Comparison of ENCODE assay signal across 19 cellular contexts in the genomic region with DNA sequence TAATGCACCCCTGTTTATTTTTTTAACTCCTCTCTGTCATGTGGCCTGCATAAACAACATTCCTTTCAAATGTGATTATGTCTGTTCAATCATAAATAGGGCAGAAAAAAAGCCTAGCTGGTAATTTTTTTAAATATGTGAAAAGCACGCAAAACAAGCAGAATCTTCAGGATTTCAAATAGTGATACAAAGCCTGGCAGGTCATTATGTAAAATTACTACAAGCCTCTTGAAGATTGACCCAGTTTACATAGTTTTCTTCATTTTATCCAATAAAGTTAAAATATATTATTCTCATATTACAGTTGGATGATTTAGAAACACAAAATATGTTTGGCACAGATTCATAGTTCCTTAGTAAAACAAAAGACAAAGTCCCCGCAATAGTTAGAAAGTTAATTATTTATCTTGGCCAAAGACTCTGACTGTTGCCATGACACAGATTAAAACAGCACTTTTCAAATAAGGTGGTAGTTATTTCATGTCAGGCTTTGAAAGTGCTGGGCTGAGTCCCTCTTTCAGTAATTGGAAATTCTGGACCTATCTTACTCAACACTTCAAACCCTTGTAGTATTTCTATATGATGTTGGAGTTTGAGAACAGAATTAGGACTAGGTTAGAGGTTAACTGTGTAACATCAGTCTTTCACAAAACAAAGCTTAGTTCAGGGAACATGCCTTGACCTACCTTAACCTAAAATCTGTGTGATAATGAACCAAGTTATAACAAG.
DNase-seq lines count a peak whose midpoint lies in the region; ATAC-seq and TF ChIP-seq lines count a peak whose summit lies in the region.
"Had no signal": no experiment of that assay in that cellular context is flagged by ENCODE, and none has a peak within 500 bp of the region (broad histone marks: within the 10 kb centered on the region; RNA-seq: fewer than 3 reads in every experiment).

No MANE protein-coding gene starts in this region.

- no peaks in the 10 kb centered on the region for H3K9me3 ChIP-seq in hepatocyte (ENCODE audit: low read depth)
- H3K9me3 ChIP-seq: esophagus muscularis mucosa, testis had no signal

- H3K4me3 ChIP-seq in hepatocyte = no peak overlapping the region
- H3K4me3 ChIP-seq: esophagus muscularis mucosa, testis had no signal

- peak overlapping the region in 1 of 3 experiments; percentile 3 for H3K4me3 Mint-ChIP-seq in nephron
- H3K4me3 Mint-ChIP-seq: activated naive CD8-positive, alpha-beta T cell treated with anti-CD3 and anti-CD28 coated beads, Interleukin-2, amount 50 U/mL, for 24 hours; memory B cell; natural killer cell treated with Interleukin-12 subunit alpha and Interleukin-12 subunit beta and Interleukin-15 and Interleukin-18, amount 100 ng/mL, for 72 hours had no signal

- in situ Hi-C loops in Caki2 (cut with HindIII; ENCODE audit: low pct_unique_long_range_greater_than_20kb, low sequenced_read_pairs) = no loop called here

- no peaks in the 10 kb centered on the region for H3K36me3 ChIP-seq in hepatocyte (replicated peaks; ENCODE audit: insufficient read depth, low read depth)
- H3K36me3 ChIP-seq: esophagus muscularis mucosa had no signal

- no peak overlapping the region for H2AFZ ChIP-seq in hepatocyte

- peak overlapping the region; percentile 68 to 84 (median 72) for H3K27ac Mint-ChIP-seq in nephron
- H3K27ac Mint-ChIP-seq: activated naive CD8-positive, alpha-beta T cell treated with anti-CD3 and anti-CD28 coated beads, Interleukin-2, amount 50 U/mL, for 24 hours; memory B cell; natural killer cell treated with Interleukin-12 subunit alpha and Interleukin-12 subunit beta and Interleukin-15 and Interleukin-18, amount 100 ng/mL, for 72 hours; progenitor cell of endocrine pancreas had no signal

- no peaks in the 10 kb centered on the region for H4K20me1 ChIP-seq in hepatocyte (ENCODE audit: insufficient read depth, poor library complexity, severe bottlenecking)

- DNase-seq in Caki2 (ENCODE audit: low read depth) = peak; percentile 21
- DNase-seq in amniotic epithelial cell (ENCODE audit: low read depth) = peak; percentile 14
- DNase-seq in hepatocyte (ENCODE audit: low spot score) = no peak
- DNase-seq in NCI-H510A (lab: John Stamatoyannopoulos, UW) = no peak
- no peak for DNase-seq in germinal center (ENCODE audit: low spot score)
- no peak for DNase-seq in stimulated activated CD4-positive, alpha-beta T cell treated with anti-CD3 and anti-CD28 coated beads, Interleukin-4, amount 100 ng/mL, for 4 hours
- DNase-seq: activated CD4-positive, alpha-beta T cell treated with anti-CD3 and anti-CD28 coated beads for 1 hour; activated naive CD8-positive, alpha-beta T cell treated with anti-CD3 and anti-CD28 coated beads, Interleukin-2, amount 50 U/mL, for 24 hours; EL; Karpas-422; NCI-H2107; NCI-H524 treated with DMSO at 0.1 percent for 48 hours; testis had no signal

- peaks cover 7% of the 10 kb centered on the region for H3K9me3 Mint-ChIP-seq in nephron
- H3K9me3 Mint-ChIP-seq: activated naive CD8-positive, alpha-beta T cell treated with anti-CD3 and anti-CD28 coated beads, Interleukin-2, amount 50 U/mL, for 24 hours had no signal

- no peaks in the 10 kb centered on the region for H3K27me3 Mint-ChIP-seq in nephron (ENCODE audit: low read depth)
- H3K27me3 Mint-ChIP-seq: activated naive CD8-positive, alpha-beta T cell treated with anti-CD3 and anti-CD28 coated beads, Interleukin-2, amount 50 U/mL, for 24 hours; memory B cell; progenitor cell of endocrine pancreas had no signal

- no peak overlapping the region for H3K4me2 ChIP-seq in hepatocyte

- no peak for TF ChIP-seq CTCF in hepatocyte (IDR thresholded peaks at IDR 0.05; ENCODE audit: poor library complexity)
- TF ChIP-seq CTCF in nephron (IDR thresholded peaks at IDR 0.05; ENCODE audit: unreplicated experiment in 3 of 3) = no peak

- 47% methylated on average over 2 of the region's 2 CpGs for WGBS in hepatocyte (ENCODE audit: low lambda C conversion rate, missing lambda C conversion rate)

- H3K36me3 Mint-ChIP-seq in nephron (ENCODE audit: low read depth) = peaks cover 3% of the 10 kb centered on the region

- no peaks in the 10 kb centered on the region for H3K79me2 ChIP-seq in hepatocyte

- peaks cover 7% of the 10 kb centered on the region for H3K4me1 ChIP-seq in hepatocyte (ENCODE audit: insufficient read depth)
- H3K4me1 ChIP-seq: testis had no signal

- peaks cover 21% of the 10 kb centered on the region for H3K4me1 Mint-ChIP-seq in nephron
- H3K4me1 Mint-ChIP-seq: activated naive CD8-positive, alpha-beta T cell treated with anti-CD3 and anti-CD28 coated beads, Interleukin-2, amount 50 U/mL, for 24 hours; memory B cell had no signal

- H3K27ac ChIP-seq in hepatocyte = peak overlapping the region; percentile 10
- H3K27ac ChIP-seq: esophagus muscularis mucosa, testis had no signal

- ATAC-seq in HG02884 (IDR thresholded peaks at IDR 0.05; ENCODE audit: unreplicated experiment) = no peak
- ATAC-seq: activated naive CD8-positive, alpha-beta T cell treated with anti-CD3 and anti-CD28 coated beads, Interleukin-2, amount 50 U/mL, for 24 hours; natural killer cell treated with Interleukin-12 subunit alpha and Interleukin-12 subunit beta and Interleukin-15 and Interleukin-18, amount 100 ng/mL, for 72 hours had no signal

- no peaks in the 10 kb centered on the region for H3K9me2 ChIP-seq in hepatocyte (replicated peaks; ENCODE audit: insufficient read depth)

- no peaks in the 10 kb centered on the region for H3K27me3 ChIP-seq in hepatocyte
- H3K27me3 ChIP-seq: esophagus muscularis mucosa, testis had no signal

Comparison
In these comparisons a context has a peak if more than half of its experiments do, and no peak if none do; other contexts are left out.
1. DNase-seq: peak in Caki2 (single experiment) and amniotic epithelial cell (single experiment); none in hepatocyte (single experiment), NCI-H510A (single experiment), germinal center (single experiment) and stimulated activated CD4-positive, alpha-beta T cell treated with anti-CD3 and anti-CD28 coated beads, Interleukin-4, amount 100 ng/mL, for 4 hours (0 of 2).